1 cellular context compared by ENCODE assay signal in genomic region chr10:3096149-3096548, GRCh38.
TF ChIP-seq lines count a peak whose summit lies in the region.

No MANE protein-coding gene starts in this region.

TF ChIP-seq in HepG2, 621 proteins besides CTCF, POLR2A, EP300 and RAD21 (continued from another document):
- no peak for TF ChIP-seq ZFP91 (CRISPR knock-in tag; IDR thresholded peaks at IDR 0.05; ENCODE audit: borderline replicate concordance)
- no peak for TF ChIP-seq ZBTB3 (CRISPR knock-in tag; IDR thresholded peaks at IDR 0.05; ENCODE audit: borderline replicate concordance, low read depth)
- TF ChIP-seq NFRKB (IDR thresholded peaks at IDR 0.05), result no peak
- TF ChIP-seq, protein P1, sequence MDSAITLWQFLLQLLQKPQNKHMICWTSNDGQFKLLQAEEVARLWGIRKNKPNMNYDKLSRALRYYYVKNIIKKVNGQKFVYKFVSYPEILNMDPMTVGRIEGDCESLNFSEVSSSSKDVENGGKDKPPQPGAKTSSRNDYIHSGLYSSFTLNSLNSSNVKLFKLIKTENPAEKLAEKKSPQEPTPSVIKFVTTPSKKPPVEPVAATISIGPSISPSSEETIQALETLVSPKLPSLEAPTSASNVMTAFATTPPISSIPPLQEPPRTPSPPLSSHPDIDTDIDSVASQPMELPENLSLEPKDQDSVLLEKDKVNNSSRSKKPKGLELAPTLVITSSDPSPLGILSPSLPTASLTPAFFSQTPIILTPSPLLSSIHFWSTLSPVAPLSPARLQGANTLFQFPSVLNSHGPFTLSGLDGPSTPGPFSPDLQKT (CRISPR knock-in tag; IDR thresholded peaks at IDR 0.05; ENCODE audit: borderline replicate concordance), result no peak
- TF ChIP-seq, protein P2, sequence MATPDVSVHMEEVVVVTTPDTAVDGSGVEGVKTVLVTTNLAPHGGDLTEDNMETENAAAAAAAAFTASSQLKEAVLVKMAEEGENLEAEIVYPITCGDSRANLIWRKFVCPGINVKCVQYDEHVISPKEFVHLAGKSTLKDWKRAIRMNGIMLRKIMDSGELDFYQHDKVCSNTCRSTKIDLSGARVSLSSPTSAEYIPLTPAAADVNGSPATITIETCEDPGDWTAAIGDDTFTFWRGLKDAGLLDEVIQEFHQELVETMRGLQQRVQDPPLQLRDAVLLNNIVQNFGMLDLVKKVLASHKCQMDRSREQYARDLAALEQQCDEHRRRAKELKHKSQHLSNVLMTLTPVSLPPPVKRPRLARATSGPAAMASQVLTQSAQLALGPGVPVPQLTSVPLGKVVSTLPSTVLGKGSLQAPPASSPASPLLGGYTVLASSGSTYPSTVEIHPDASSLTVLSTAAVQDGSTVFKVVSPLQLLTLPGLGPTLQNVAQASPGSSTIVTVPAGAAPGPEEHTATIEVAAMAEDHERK (CRISPR knock-in tag; IDR thresholded peaks at IDR 0.05; ENCODE audit: low read depth), result no peak
- TF ChIP-seq, protein P3, sequence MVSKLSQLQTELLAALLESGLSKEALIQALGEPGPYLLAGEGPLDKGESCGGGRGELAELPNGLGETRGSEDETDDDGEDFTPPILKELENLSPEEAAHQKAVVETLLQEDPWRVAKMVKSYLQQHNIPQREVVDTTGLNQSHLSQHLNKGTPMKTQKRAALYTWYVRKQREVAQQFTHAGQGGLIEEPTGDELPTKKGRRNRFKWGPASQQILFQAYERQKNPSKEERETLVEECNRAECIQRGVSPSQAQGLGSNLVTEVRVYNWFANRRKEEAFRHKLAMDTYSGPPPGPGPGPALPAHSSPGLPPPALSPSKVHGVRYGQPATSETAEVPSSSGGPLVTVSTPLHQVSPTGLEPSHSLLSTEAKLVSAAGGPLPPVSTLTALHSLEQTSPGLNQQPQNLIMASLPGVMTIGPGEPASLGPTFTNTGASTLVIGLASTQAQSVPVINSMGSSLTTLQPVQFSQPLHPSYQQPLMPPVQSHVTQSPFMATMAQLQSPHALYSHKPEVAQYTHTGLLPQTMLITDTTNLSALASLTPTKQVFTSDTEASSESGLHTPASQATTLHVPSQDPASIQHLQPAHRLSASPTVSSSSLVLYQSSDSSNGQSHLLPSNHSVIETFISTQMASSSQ (IDR thresholded peaks at IDR 0.05; ENCODE audit: low read depth), result no peak
- TF ChIP-seq, protein P3 (CRISPR knock-in tag; IDR thresholded peaks at IDR 0.05; ENCODE audit: borderline replicate concordance), result no peak
- no peak for TF ChIP-seq GTF3A (CRISPR knock-in tag; conservative IDR thresholded peaks at IDR 0.05)
- no peak for TF ChIP-seq NR2F2 (IDR thresholded peaks at IDR 0.05; ENCODE audit: borderline replicate concordance, low read depth)
- no peak for TF ChIP-seq JUND (CRISPR knock-in tag; IDR thresholded peaks at IDR 0.05)
- no peak for TF ChIP-seq ONECUT2 (CRISPR knock-in tag; IDR thresholded peaks at IDR 0.05)
- no peak for TF ChIP-seq HOXA9 (CRISPR knock-in tag; IDR thresholded peaks at IDR 0.05; ENCODE audit: borderline replicate concordance)
